Comparison of ENCODE assay signal across 8 cellular contexts in genomic region chr18:57438669-57439616, GRCh38. TPM values are rescaled to one million over a fixed set of nuclear protein-coding genes. Genes with fewer than 3 reads are reported as not detected.
DNase-seq lines count a peak whose midpoint lies in the region; ATAC-seq and TF ChIP-seq lines count a peak whose summit lies in the region.

No MANE protein-coding gene starts in this region.

- peaks cover 3% of the 10 kb centered on the region for H3K36me3 Mint-ChIP-seq in effector memory CD8-positive, alpha-beta T cell (ENCODE audit: insufficient read depth)

- H3K4me3 ChIP-seq in cardiac muscle cell: peak overlapping the region; percentile 26
- H3K4me3 ChIP-seq in right atrium auricular region: peak overlapping the region in 1 of 2 donors; percentile 16

- H3K27me3 Mint-ChIP-seq in effector memory CD8-positive, alpha-beta T cell: peaks cover 75 to 90% of the 10 kb centered on the region in 2 donors
- H3K27me3 Mint-ChIP-seq in stimulated activated naive CD8-positive, alpha-beta T cell treated with anti-CD3 and anti-CD28 coated beads, Interleukin-15, amount 100 ng/mL, for 72 hours: peaks cover 98% of the 10 kb centered on the region

- ATAC-seq in effector memory CD8-positive, alpha-beta T cell (replicated peaks): no peak
- no peak for ATAC-seq in stimulated activated naive CD8-positive, alpha-beta T cell treated with anti-CD3 and anti-CD28 coated beads, Interleukin-15, amount 100 ng/mL, for 72 hours
- no peak for ATAC-seq in HG03095 (IDR thresholded peaks at IDR 0.05; ENCODE audit: unreplicated experiment)

- H3K9me3 ChIP-seq in cardiac muscle cell (ENCODE audit: low read depth) (no peaks in the 10 kb centered on the region), right atrium auricular region (no peaks in the 10 kb centered on the region)

- DNase-seq in cardiac muscle cell (ENCODE audit: low read depth in 1 of 2, low spot score in 1 of 2): no peak
- no peak for DNase-seq in right atrium auricular region (ENCODE audit: low spot score)
- peak; percentile 21 for DNase-seq in NCI-H526 treated with DMSO at 0.1 percent for 48 hours (lab: John Stamatoyannopoulos, UW)
- DNase-seq in effector memory CD8-positive, alpha-beta T cell: no peak
- peak in 1 of 2 donors; percentile 32 for DNase-seq in stimulated activated naive CD8-positive, alpha-beta T cell treated with anti-CD3 and anti-CD28 coated beads, Interleukin-15, amount 100 ng/mL, for 72 hours
- DNase-seq in putamen (ENCODE audit: low spot score): no peak
- DNase-seq in GM03348 (ENCODE audit: low spot score): no peak

- TF ChIP-seq CTCF in cardiac muscle cell (IDR thresholded peaks at IDR 0.05; ENCODE audit: low read depth, low read length): no peak
- no peak for TF ChIP-seq CTCF in right atrium auricular region (IDR thresholded peaks at IDR 0.05)

- peaks cover 92% of the 10 kb centered on the region for H3K27me3 ChIP-seq in cardiac muscle cell
- peaks cover 53 to 60% of the 10 kb centered on the region in 2 donors for H3K27me3 ChIP-seq in right atrium auricular region

- H3K4me1 ChIP-seq in cardiac muscle cell (ENCODE audit: low read depth) (peaks cover 12% of the 10 kb centered on the region), right atrium auricular region (peaks cover 0 to 72% of the 10 kb centered on the region in 2 donors)

- peaks cover 0 to 2% of the 10 kb centered on the region in 2 donors for H3K9me3 Mint-ChIP-seq in effector memory CD8-positive, alpha-beta T cell
- no peaks in the 10 kb centered on the region for H3K9me3 Mint-ChIP-seq in stimulated activated naive CD8-positive, alpha-beta T cell treated with anti-CD3 and anti-CD28 coated beads, Interleukin-15, amount 100 ng/mL, for 72 hours

- peak overlapping the region; percentile 4 to 59 for H3K4me3 Mint-ChIP-seq in effector memory CD8-positive, alpha-beta T cell
- peak overlapping the region; percentile 45 to 87 for H3K4me3 Mint-ChIP-seq in stimulated activated naive CD8-positive, alpha-beta T cell treated with anti-CD3 and anti-CD28 coated beads, Interleukin-15, amount 100 ng/mL, for 72 hours

- no peak overlapping the region for H3K27ac Mint-ChIP-seq in effector memory CD8-positive, alpha-beta T cell
- no peak overlapping the region for H3K27ac Mint-ChIP-seq in stimulated activated naive CD8-positive, alpha-beta T cell treated with anti-CD3 and anti-CD28 coated beads, Interleukin-15, amount 100 ng/mL, for 72 hours

- no peak overlapping the region for H3K27ac ChIP-seq in cardiac muscle cell
- H3K27ac ChIP-seq in right atrium auricular region: no peak overlapping the region

- peaks cover 19 to 23% of the 10 kb centered on the region in 2 donors for H3K4me1 Mint-ChIP-seq in effector memory CD8-positive, alpha-beta T cell (ENCODE audit: low read depth in 2 of 2)
- peaks cover 68% of the 10 kb centered on the region for H3K4me1 Mint-ChIP-seq in stimulated activated naive CD8-positive, alpha-beta T cell treated with anti-CD3 and anti-CD28 coated beads, Interleukin-15, amount 100 ng/mL, for 72 hours

- H3K36me3 ChIP-seq in cardiac muscle cell: no peaks in the 10 kb centered on the region
- H3K36me3 ChIP-seq in right atrium auricular region: no peaks in the 10 kb centered on the region

RNA-seq across cellular contexts. Expression of gene ONECUT2, which starts 3.8 kb away (rescaled TPM):
- 0.03 and 0.04 TPM in 2 replicates for total RNA-seq in cardiac muscle cell
- polyA plus RNA-seq in cardiac muscle cell: 0.04 TPM in 1 of 2 replicates, not detected in the other
- total RNA-seq in right atrium auricular region: under 1 TPM; 0.04 TPM
